16 cellular contexts compared by ENCODE assay signal in the genomic region with DNA sequence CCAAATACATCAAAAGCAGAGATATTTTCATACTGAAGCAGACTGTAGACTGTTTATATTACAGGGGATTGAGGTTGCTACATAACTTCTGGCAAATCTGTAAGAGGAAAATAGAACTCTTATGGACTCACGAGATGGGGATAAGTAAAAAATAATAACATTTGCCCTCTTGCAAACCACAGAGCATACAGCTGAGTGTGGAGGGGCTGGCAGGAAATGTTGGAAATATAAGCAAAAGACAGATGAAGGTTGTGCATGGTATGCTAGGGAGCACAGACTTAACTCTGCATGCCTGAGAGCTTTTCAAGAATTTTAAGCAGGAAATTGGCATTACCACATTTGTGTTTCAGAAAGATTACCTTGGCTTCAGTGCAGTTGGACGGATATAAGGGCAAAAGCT.
DNase-seq lines count a peak whose midpoint lies in the region; TF ChIP-seq lines count a peak whose summit lies in the region.
"Had no signal": no experiment of that assay in that cellular context is flagged by ENCODE, and none has a peak within 500 bp of the region (broad histone marks: within the 10 kb centered on the region; RNA-seq: fewer than 3 reads in every experiment).

No MANE protein-coding gene starts in this region.

- in situ Hi-C loops in astrocyte of the cerebellum (cut with HindIII; ENCODE audit: low sequenced_read_pairs), result no loop called here
- in situ Hi-C loops in HAP-1 (cut with MboI; ENCODE audit: low sequenced_read_pairs), result no loop called here

- no peak overlapping the region for H3K27ac ChIP-seq in right atrium auricular region
- H3K27ac ChIP-seq: 22Rv1 had no signal

- CTCF ChIA-PET in AG04449 (lab: Yijun Ruan, JAX), result no interaction called here

- POLR2A ChIA-PET in AG04449 (lab: Yijun Ruan, JAX), result no interaction called here

- H3K4me3 ChIP-seq in AG04449 (ENCODE audit: low read depth, low read length) (no peak overlapping the region), astrocyte of the cerebellum (ENCODE audit: low read depth, low read length) (no peak overlapping the region), foreskin fibroblast (ENCODE audit: low read depth in 1 of 2, low read length in 2 of 2) (no peak overlapping the region), HAP-1 (no peak overlapping the region), right atrium auricular region (no peak overlapping the region)

- TF ChIP-seq CTCF in AG04449 (IDR thresholded peaks at IDR 0.05; ENCODE audit: insufficient read depth, low read length, missing control alignments) (no peak), astrocyte of the cerebellum (IDR thresholded peaks at IDR 0.05; ENCODE audit: low read depth, low read length, missing control alignments) (no peak), foreskin fibroblast (IDR thresholded peaks at IDR 0.05; ENCODE audit: low read depth, low read length) (no peak), right atrium auricular region (IDR thresholded peaks at IDR 0.05) (no peak)

- H3K27me3 ChIP-seq in HAP-1 (ENCODE audit: low read depth) (no peaks in the 10 kb centered on the region), right atrium auricular region (no peaks in the 10 kb centered on the region)

- H3K36me3 ChIP-seq in HAP-1 (replicated peaks) (no peaks in the 10 kb centered on the region), right atrium auricular region (no peaks in the 10 kb centered on the region)

- no peaks in the 10 kb centered on the region for H3K4me1 ChIP-seq in HAP-1
- H3K4me1 ChIP-seq in right atrium auricular region, result no peaks in the 10 kb centered on the region

- H3K9me3 ChIP-seq in HAP-1 (no peaks in the 10 kb centered on the region), right atrium auricular region (no peaks in the 10 kb centered on the region)

- DNase-seq in AG04449 (ENCODE audit: low read depth, low spot score), result peak; percentile 17
- DNase-seq in M059J (ENCODE audit: low read depth), result peak; percentile 12
- DNase-seq in astrocyte of the cerebellum (ENCODE audit: low read depth), result peak; percentile 49
- peak; percentile 18 to 45 for DNase-seq in foreskin fibroblast
- DNase-seq in HAP-1 (ENCODE audit: low spot score in 2 of 2), result no peak
- DNase-seq in right atrium auricular region (ENCODE audit: low spot score), result no peak
- DNase-seq in activated CD8-positive, alpha-beta memory T cell treated with anti-CD3 and anti-CD28 coated beads, Interleukin-2, amount 50 U/mL, for 4 hours, result no peak
- DNase-seq in UCSD-AML1 (lab: John Stamatoyannopoulos, UW; ENCODE audit: unreplicated experiment), result no peak
- DNase-seq: COR-L47, KBM-7, NCI-H1105 treated with DMSO at 0.1 percent for 48 hours, NCI-H1930, NCI-H2171 treated with DMSO at 0.1 percent for 48 hours, NCI-H510A treated with DMSO at 0.1 percent for 48 hours, SHP77 treated with DMSO at 0.1 percent for 48 hours had no signal

Comparison
In these comparisons a context has a peak if more than half of its experiments do, and no peak if none do; other contexts are left out.
1. DNase-seq: peak in AG04449 (single experiment), M059J (single experiment), astrocyte of the cerebellum (single experiment) and foreskin fibroblast (2 of 2); none in HAP-1 (0 of 2), right atrium auricular region (single experiment), activated CD8-positive, alpha-beta memory T cell treated with anti-CD3 and anti-CD28 coated beads, Interleukin-2, amount 50 U/mL, for 4 hours (single experiment) and UCSD-AML1 (single experiment).